ENCODE assay signal across 1 cellular context in the genomic region with DNA sequence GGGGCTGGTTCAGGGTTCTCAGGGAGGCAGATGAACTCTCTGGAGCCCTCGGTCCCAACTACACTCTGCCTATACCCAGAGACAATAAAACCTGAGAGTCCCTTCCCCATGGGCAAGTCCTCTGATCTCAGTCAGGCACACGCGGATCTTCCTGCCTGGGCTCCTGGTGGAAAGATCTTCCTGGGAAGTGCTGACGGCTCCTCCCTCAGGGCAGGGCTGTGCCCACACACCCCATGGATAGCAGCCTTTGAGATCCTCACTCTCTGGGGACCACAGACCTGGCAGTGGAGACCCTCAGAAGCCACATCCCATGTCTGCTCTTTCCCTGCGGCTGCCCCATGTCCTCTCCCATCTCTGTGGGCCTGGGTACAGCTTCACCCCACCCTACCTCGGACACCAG.
TF ChIP-seq lines count a peak whose summit lies in the region.

No MANE protein-coding gene starts in this region.

TF ChIP-seq in GM23338, 12 proteins besides CTCF, POLR2A, EP300 and RAD21:
- TF ChIP-seq, protein P1, sequence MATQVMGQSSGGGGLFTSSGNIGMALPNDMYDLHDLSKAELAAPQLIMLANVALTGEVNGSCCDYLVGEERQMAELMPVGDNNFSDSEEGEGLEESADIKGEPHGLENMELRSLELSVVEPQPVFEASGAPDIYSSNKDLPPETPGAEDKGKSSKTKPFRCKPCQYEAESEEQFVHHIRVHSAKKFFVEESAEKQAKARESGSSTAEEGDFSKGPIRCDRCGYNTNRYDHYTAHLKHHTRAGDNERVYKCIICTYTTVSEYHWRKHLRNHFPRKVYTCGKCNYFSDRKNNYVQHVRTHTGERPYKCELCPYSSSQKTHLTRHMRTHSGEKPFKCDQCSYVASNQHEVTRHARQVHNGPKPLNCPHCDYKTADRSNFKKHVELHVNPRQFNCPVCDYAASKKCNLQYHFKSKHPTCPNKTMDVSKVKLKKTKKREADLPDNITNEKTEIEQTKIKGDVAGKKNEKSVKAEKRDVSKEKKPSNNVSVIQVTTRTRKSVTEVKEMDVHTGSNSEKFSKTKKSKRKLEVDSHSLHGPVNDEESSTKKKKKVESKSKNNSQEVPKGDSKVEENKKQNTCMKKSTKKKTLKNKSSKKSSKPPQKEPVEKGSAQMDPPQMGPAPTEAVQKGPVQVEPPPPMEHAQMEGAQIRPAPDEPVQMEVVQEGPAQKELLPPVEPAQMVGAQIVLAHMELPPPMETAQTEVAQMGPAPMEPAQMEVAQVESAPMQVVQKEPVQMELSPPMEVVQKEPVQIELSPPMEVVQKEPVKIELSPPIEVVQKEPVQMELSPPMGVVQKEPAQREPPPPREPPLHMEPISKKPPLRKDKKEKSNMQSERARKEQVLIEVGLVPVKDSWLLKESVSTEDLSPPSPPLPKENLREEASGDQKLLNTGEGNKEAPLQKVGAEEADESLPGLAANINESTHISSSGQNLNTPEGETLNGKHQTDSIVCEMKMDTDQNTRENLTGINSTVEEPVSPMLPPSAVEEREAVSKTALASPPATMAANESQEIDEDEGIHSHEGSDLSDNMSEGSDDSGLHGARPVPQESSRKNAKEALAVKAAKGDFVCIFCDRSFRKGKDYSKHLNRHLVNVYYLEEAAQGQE (IDR thresholded peaks at IDR 0.05; ENCODE audit: unreplicated experiment): no peak
- TF ChIP-seq POLR2AphosphoS5 (IDR thresholded peaks at IDR 0.05; ENCODE audit: low read depth) (no peak), CREB1 (CRISPR knock-in tag; IDR thresholded peaks at IDR 0.05; ENCODE audit: low read depth) (no peak), EZH2 (IDR thresholded peaks at IDR 0.05; ENCODE audit: low read depth, unreplicated experiment) (no peak), ZNF331 (CRISPR knock-in tag; IDR thresholded peaks at IDR 0.05; ENCODE audit: low read depth) (no peak), ZNF114 (CRISPR knock-in tag; IDR thresholded peaks at IDR 0.05) (no peak), JUNB (IDR thresholded peaks at IDR 0.05; ENCODE audit: unreplicated experiment) (no peak), STAT1 (IDR thresholded peaks at IDR 0.05; ENCODE audit: unreplicated experiment) (no peak)
- TF ChIP-seq, protein P2, sequence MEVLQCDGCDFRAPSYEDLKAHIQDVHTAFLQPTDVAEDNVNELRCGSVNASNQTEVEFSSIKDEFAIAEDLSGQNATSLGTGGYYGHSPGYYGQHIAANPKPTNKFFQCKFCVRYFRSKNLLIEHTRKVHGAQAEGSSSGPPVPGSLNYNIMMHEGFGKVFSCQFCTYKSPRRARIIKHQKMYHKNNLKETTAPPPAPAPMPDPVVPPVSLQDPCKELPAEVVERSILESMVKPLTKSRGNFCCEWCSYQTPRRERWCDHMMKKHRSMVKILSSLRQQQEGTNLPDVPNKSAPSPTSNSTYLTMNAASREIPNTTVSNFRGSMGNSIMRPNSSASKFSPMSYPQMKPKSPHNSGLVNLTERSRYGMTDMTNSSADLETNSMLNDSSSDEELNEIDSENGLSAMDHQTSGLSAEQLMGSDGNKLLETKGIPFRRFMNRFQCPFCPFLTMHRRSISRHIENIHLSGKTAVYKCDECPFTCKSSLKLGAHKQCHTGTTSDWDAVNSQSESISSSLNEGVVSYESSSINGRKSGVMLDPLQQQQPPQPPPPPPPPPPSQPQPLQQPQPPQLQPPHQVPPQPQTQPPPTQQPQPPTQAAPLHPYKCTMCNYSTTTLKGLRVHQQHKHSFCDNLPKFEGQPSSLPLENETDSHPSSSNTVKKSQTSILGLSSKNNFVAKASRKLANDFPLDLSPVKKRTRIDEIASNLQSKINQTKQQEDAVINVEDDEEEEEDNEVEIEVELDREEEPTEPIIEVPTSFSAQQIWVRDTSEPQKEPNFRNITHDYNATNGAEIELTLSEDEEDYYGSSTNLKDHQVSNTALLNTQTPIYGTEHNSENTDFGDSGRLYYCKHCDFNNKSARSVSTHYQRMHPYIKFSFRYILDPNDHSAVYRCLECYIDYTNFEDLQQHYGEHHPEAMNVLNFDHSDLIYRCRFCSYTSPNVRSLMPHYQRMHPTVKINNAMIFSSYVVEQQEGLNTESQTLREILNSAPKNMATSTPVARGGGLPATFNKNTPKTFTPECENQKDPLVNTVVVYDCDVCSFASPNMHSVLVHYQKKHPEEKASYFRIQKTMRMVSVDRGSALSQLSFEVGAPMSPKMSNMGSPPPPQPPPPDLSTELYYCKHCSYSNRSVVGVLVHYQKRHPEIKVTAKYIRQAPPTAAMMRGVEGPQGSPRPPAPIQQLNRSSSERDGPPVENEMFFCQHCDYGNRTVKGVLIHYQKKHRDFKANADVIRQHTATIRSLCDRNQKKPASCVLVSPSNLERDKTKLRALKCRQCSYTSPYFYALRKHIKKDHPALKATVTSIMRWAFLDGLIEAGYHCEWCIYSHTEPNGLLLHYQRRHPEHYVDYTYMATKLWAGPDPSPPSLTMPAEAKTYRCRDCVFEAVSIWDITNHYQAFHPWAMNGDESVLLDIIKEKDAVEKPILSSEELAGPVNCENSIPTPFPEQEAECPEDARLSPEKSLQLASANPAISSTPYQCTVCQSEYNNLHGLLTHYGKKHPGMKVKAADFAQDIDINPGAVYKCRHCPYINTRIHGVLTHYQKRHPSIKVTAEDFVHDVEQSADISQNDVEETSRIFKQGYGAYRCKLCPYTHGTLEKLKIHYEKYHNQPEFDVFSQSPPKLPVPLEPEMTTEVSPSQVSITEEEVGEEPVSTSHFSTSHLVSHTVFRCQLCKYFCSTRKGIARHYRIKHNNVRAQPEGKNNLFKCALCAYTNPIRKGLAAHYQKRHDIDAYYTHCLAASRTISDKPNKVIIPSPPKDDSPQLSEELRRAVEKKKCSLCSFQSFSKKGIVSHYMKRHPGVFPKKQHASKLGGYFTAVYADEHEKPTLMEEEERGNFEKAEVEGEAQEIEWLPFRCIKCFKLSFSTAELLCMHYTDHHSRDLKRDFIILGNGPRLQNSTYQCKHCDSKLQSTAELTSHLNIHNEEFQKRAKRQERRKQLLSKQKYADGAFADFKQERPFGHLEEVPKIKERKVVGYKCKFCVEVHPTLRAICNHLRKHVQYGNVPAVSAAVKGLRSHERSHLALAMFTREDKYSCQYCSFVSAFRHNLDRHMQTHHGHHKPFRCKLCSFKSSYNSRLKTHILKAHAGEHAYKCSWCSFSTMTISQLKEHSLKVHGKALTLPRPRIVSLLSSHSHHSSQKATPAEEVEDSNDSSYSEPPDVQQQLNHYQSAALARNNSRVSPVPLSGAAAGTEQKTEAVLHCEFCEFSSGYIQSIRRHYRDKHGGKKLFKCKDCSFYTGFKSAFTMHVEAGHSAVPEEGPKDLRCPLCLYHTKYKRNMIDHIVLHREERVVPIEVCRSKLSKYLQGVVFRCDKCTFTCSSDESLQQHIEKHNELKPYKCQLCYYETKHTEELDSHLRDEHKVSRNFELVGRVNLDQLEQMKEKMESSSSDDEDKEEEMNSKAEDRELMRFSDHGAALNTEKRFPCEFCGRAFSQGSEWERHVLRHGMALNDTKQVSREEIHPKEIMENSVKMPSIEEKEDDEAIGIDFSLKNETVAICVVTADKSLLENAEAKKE (CRISPR knock-in tag; IDR thresholded peaks at IDR 0.05): no peak
- TF ChIP-seq, protein P3, sequence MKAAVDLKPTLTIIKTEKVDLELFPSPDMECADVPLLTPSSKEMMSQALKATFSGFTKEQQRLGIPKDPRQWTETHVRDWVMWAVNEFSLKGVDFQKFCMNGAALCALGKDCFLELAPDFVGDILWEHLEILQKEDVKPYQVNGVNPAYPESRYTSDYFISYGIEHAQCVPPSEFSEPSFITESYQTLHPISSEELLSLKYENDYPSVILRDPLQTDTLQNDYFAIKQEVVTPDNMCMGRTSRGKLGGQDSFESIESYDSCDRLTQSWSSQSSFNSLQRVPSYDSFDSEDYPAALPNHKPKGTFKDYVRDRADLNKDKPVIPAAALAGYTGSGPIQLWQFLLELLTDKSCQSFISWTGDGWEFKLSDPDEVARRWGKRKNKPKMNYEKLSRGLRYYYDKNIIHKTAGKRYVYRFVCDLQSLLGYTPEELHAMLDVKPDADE (IDR thresholded peaks at IDR 0.05): no peak
TF ChIP-seq in GM23338: peak in this region for 0.
